In genomic region chr4:80361329-80361900, GRCh38 we compare ENCODE assay signal across 9 cellular contexts. TPM values are rescaled to one million over a fixed set of nuclear protein-coding genes. Genes with fewer than 3 reads are reported as not detected.
DNase-seq lines count a peak whose midpoint lies in the region; ATAC-seq and TF ChIP-seq lines count a peak whose summit lies in the region.
"Had no signal": no experiment of that assay in that cellular context is flagged by ENCODE, and none has a peak within 500 bp of the region (broad histone marks: within the 10 kb centered on the region; RNA-seq: fewer than 3 reads in every experiment).

No MANE protein-coding gene starts in this region.

- no peaks in the 10 kb centered on the region for H3K4me1 ChIP-seq in PC-9 (replicated peaks; ENCODE audit: insufficient read depth)

- H3F3A ChIP-seq in PC-9 (ENCODE audit: insufficient read depth, low read depth) = no peaks in the 10 kb centered on the region

- H3K9me3 Mint-ChIP-seq in type B pancreatic cell = no peaks in the 10 kb centered on the region
- H3K9me3 Mint-ChIP-seq: activated naive CD4-positive, alpha-beta T cell treated with anti-CD3 and anti-CD28 coated beads, Interleukin-2, amount 50 U/mL, for 24 hours had no signal

- no peaks in the 10 kb centered on the region for H4K20me1 ChIP-seq in PC-9 (ENCODE audit: insufficient read depth)

- H3K79me2 ChIP-seq in PC-9 (ENCODE audit: low read depth) = no peaks in the 10 kb centered on the region

- CTCF ChIA-PET in PC-9 (lab: Charles Lee) = interaction anchor here (1.5 kb wide), 1 partner anchor 678 kb away, joined by 10 read pairs; no protein-coding TSS in a partner anchor

- no peaks in the 10 kb centered on the region for H3K36me3 ChIP-seq in PC-9 (ENCODE audit: low read depth)

- H3K4me3 ChIP-seq in GM12865 (ENCODE audit: low read depth, low read length) (no peak overlapping the region), PC-9 (no peak overlapping the region)

- H3K9me2 ChIP-seq in PC-9 (ENCODE audit: insufficient read depth) = no peaks in the 10 kb centered on the region

- no peak overlapping the region for H3K4me2 ChIP-seq in PC-9

- BruUV-seq in PC-9 (replicated peaks; lab: Mats Ljungman, UMichigan) = no TSS peak

- POLR2A ChIA-PET in PC-9 (lab: Charles Lee; ENCODE audit: unreplicated experiment) = no interaction called here

- ATAC-seq in omental fat pad (ENCODE audit: low FRiP score) = no peak

- H3K36me3 Mint-ChIP-seq in type B pancreatic cell = no peaks in the 10 kb centered on the region
- H3K36me3 Mint-ChIP-seq: activated naive CD4-positive, alpha-beta T cell treated with anti-CD3 and anti-CD28 coated beads, Interleukin-2, amount 50 U/mL, for 24 hours had no signal

- no peak overlapping the region for H3K27ac Mint-ChIP-seq in type B pancreatic cell
- H3K27ac Mint-ChIP-seq: activated naive CD4-positive, alpha-beta T cell treated with anti-CD3 and anti-CD28 coated beads, Interleukin-2, amount 50 U/mL, for 24 hours had no signal

- no peaks in the 10 kb centered on the region for H3K27me3 ChIP-seq in PC-9 (ENCODE audit: insufficient read depth, low read depth)

- H3K4me1 Mint-ChIP-seq in type B pancreatic cell (ENCODE audit: unreplicated experiment) = no peaks in the 10 kb centered on the region

- H3K27me3 Mint-ChIP-seq in type B pancreatic cell = peaks cover 47% of the 10 kb centered on the region

- H3K4me3 Mint-ChIP-seq in type B pancreatic cell = no peak overlapping the region
- H3K4me3 Mint-ChIP-seq: activated naive CD4-positive, alpha-beta T cell treated with anti-CD3 and anti-CD28 coated beads, Interleukin-2, amount 50 U/mL, for 24 hours had no signal

- TF ChIP-seq CTCF in GM12865 (IDR thresholded peaks at IDR 0.05; ENCODE audit: insufficient read depth, low read depth, low read length, missing control alignments) (peak; percentile 15), PC-9 (conservative IDR thresholded peaks at IDR 0.05) (peak; percentile 67), type B pancreatic cell (conservative IDR thresholded peaks at IDR 0.05) (peak; percentile 80), omental fat pad (IDR thresholded peaks at IDR 0.05) (no peak)

- intact Hi-C loops in PC-9 (cut with micrococcal nuclease; ENCODE audit: unreplicated experiment) = loop anchor here (10.0 kb wide), 1 partner anchor 343 kb away; no protein-coding TSS in a partner anchor

- no peaks in the 10 kb centered on the region for H3K9me3 ChIP-seq in PC-9 (ENCODE audit: insufficient read depth, low read depth)

- no peak overlapping the region for H2AFZ ChIP-seq in PC-9

- peak; percentile 6 for DNase-seq in A172 (ENCODE audit: low spot score)
- DNase-seq in GM12865 (ENCODE audit: low read depth) = peak; percentile 17
- DNase-seq in PC-9 = peak in 1 of 2 experiments; percentile 42
- peak; percentile 71 for DNase-seq in fibroblast of peridontal ligament (ENCODE audit: extremely low read depth)
- DNase-seq in type B pancreatic cell (ENCODE audit: extremely low spot score, unreplicated experiment) = no peak
- no peak for DNase-seq in omental fat pad (ENCODE audit: low spot score)
- DNase-seq in UCSD-AML1 (lab: John Stamatoyannopoulos, UW; ENCODE audit: unreplicated experiment) = no peak
- no peak for DNase-seq in HuH-7 (ENCODE audit: low spot score)

- no peak overlapping the region for H3K27ac ChIP-seq in PC-9

RNA-seq across cellular contexts. Expression of gene CFAP299, which starts 25.9 kb away (rescaled TPM):
- 0.28 and 3.8 TPM in 2 replicates for total RNA-seq in A172 (2014; rRNA removed; shearing (Covaris generic))
- total RNA-seq in PC-9 (2021) = not detected in 2 replicates
- total RNA-seq in type B pancreatic cell (ENCODE audit: low replicate concordance) = 1.1 TPM in 1 of 2 replicates, not detected in the other
- under 1 TPM in 1 of 4 donors, not detected in 3; 0.79 TPM for total RNA-seq in omental fat pad

Comparison
In these comparisons a context has a peak if more than half of its experiments do, and no peak if none do; other contexts are left out.
1. DNase-seq: peak in A172 (single experiment), GM12865 (single experiment) and fibroblast of peridontal ligament (single experiment); none in type B pancreatic cell (single experiment), omental fat pad (single experiment), UCSD-AML1 (single experiment) and HuH-7 (single experiment).
2. CTCF ChIP-seq: peak in GM12865 (single experiment), PC-9 (single experiment) and type B pancreatic cell (single experiment); none in omental fat pad (0 of 3).